25 cellular contexts compared by ENCODE assay signal in genomic region chr1:181174860-181175259, GRCh38.
"Had no signal": no experiment of that assay in that cellular context is flagged by ENCODE, and none has a peak within 500 bp of the region (broad histone marks: within the 10 kb centered on the region; RNA-seq: fewer than 3 reads in every experiment).

No MANE protein-coding gene starts in this region.

- H3K9me3 Mint-ChIP-seq: activated T-cell treated with anti-CD3 and anti-CD28 coated beads, Interleukin-2, amount 50 U/mL, for 72 hours had no signal

- FAIRE-seq: astrocyte, bronchial epithelial cell had no signal

- H3K27ac ChIP-seq: brain microvascular endothelial cell, coronary artery, dorsolateral prefrontal cortex, esophagus squamous epithelium, gastroesophageal sphincter, heart right ventricle had no signal

- H3K4me3 ChIP-seq: coronary artery, dorsolateral prefrontal cortex, esophagus squamous epithelium, gastroesophageal sphincter, heart right ventricle had no signal

- H3K27me3 Mint-ChIP-seq: activated naive CD8-positive, alpha-beta T cell had no signal

- H3K4me3 Mint-ChIP-seq: activated CD4-positive, alpha-beta memory T cell treated with anti-CD3 and anti-CD28 coated beads, Interleukin-2, amount 10 ng/mL, durations not matched to agents 7 days and 5 days; activated CD4-positive, alpha-beta T cell treated with anti-CD3 and anti-CD28 coated beads, Interleukin-2, amount 10 ng/mL, durations not matched to agents 7 days and 5 days; activated naive CD8-positive, alpha-beta T cell; activated T-cell treated with anti-CD3 and anti-CD28 coated beads, Interleukin-2, amount 50 U/mL, for 72 hours; central memory CD8-positive, alpha-beta T cell; dendritic cell treated with granulocyte-macrophage colony-stimulating factor and Interleukin-4, amounts not matched to agents 40 ng/mL and 50 ng/mL, for 4 days had no signal

- H3K27me3 ChIP-seq: dorsolateral prefrontal cortex, gastroesophageal sphincter, heart right ventricle had no signal

- ATAC-seq: activated T-cell treated with anti-CD3 and anti-CD28 coated beads, Interleukin-2, amount 50 U/mL, for 72 hours; gastroesophageal sphincter; heart right ventricle had no signal

- H3K27ac Mint-ChIP-seq: activated CD4-positive, alpha-beta memory T cell treated with anti-CD3 and anti-CD28 coated beads, Interleukin-2, amount 10 ng/mL, durations not matched to agents 7 days and 5 days; activated CD4-positive, alpha-beta T cell treated with anti-CD3 and anti-CD28 coated beads, Interleukin-2, amount 10 ng/mL, durations not matched to agents 7 days and 5 days; activated naive CD8-positive, alpha-beta T cell; activated T-cell treated with anti-CD3 and anti-CD28 coated beads, Interleukin-2, amount 50 U/mL, for 72 hours; dendritic cell treated with granulocyte-macrophage colony-stimulating factor and Interleukin-4, amounts not matched to agents 40 ng/mL and 50 ng/mL, for 4 days had no signal

- DNase-seq: activated CD4-positive, alpha-beta memory T cell treated with anti-CD3 and anti-CD28 coated beads, Interleukin-2, amount 10 ng/mL, durations not matched to agents 7 days and 5 days; activated CD4-positive, alpha-beta T cell treated with anti-CD3 and anti-CD28 coated beads for 1 hour; activated CD4-positive, alpha-beta T cell treated with anti-CD3 and anti-CD28 coated beads for 4 hours; activated CD4-positive, alpha-beta T cell treated with anti-CD3 and anti-CD28 coated beads, Interleukin-2, amount 10 ng/mL, durations not matched to agents 7 days and 5 days; activated CD4-positive, alpha-beta T cell treated with anti-CD3 and anti-CD28 coated beads, Interleukin-2, amount 50 U/mL, for 4 hours; activated effector memory CD4-positive, alpha-beta T cell treated with Interleukin-2 at 50 U/mL for 16 hours; activated gamma-delta T cell treated with Interleukin-2 at 50 U/mL for 16 hours; activated naive CD4-positive, alpha-beta T cell treated with anti-CD3 and anti-CD28 coated beads, Interleukin-2, amount 50 U/mL, for 16 hours; activated naive CD4-positive, alpha-beta T cell treated with Interleukin-2 at 50 U/mL for 16 hours; activated T-cell treated with anti-CD3 and anti-CD28 coated beads, Interleukin-2, amount 50 U/mL, for 72 hours; amniotic stem cell; anterior cingulate cortex; brain microvascular endothelial cell; dorsolateral prefrontal cortex; effector memory CD4-positive, alpha-beta T cell; esophagus squamous epithelium; heart right ventricle; T-helper 2 cell had no signal

- H3K36me3 ChIP-seq: brain microvascular endothelial cell, esophagus squamous epithelium, gastroesophageal sphincter, heart right ventricle had no signal
